17 cellular contexts compared by ENCODE assay signal in the genomic region with DNA sequence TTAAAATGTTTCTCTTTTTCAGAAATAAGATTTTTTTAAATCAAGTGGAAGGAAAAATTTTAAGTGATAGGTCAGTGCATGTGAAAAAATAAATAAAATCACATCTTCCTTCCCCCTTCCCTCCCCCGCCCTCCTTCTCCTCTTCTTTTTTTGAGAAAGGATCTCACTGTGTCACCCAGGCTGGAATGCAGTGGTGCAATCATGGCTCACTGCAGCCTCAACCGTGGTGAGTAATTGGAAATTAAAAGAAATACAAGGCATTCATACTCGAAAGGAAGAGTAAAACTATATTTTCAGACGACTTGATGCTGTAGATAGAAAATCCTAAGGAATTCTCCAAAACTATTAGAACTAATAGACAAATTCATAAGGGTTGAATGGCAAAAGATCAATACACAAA.
"Had no signal": no experiment of that assay in that cellular context is flagged by ENCODE, and none has a peak within 500 bp of the region (broad histone marks: within the 10 kb centered on the region; RNA-seq: fewer than 3 reads in every experiment).

No MANE protein-coding gene starts in this region.

- H3K36me3 Mint-ChIP-seq: type B pancreatic cell had no signal

- H3K9me3 ChIP-seq: left lung, suprapubic skin had no signal

- H3K27ac Mint-ChIP-seq: activated T-cell treated with anti-CD3 and anti-CD28 coated beads, Interleukin-2, amount 50 U/mL, for 72 hours; nephron progenitor cell; stimulated activated naive CD8-positive, alpha-beta T cell treated with anti-CD3 and anti-CD28 coated beads, Interleukin-15, amount 100 ng/mL, for 72 hours; type B pancreatic cell had no signal

- H3K4me1 ChIP-seq: left lung, suprapubic skin had no signal

- H3K27ac ChIP-seq: dorsolateral prefrontal cortex, epithelial cell of prostate, left lung, suprapubic skin had no signal

- H3K4me3 Mint-ChIP-seq: activated T-cell treated with anti-CD3 and anti-CD28 coated beads, Interleukin-2, amount 50 U/mL, for 72 hours; nephron progenitor cell; stimulated activated naive CD8-positive, alpha-beta T cell treated with anti-CD3 and anti-CD28 coated beads, Interleukin-15, amount 100 ng/mL, for 72 hours; type B pancreatic cell had no signal

- H3K27me3 ChIP-seq: dorsolateral prefrontal cortex had no signal

- DNase-seq: activated CD4-positive, alpha-beta T cell treated with anti-CD3 and anti-CD28 coated beads, Interleukin-2, amount 50 U/mL, for 4 hours; activated effector memory CD4-positive, alpha-beta T cell treated with anti-CD3 and anti-CD28 coated beads, Interleukin-2, amount 50 U/mL, for 16 hours; activated naive CD4-positive, alpha-beta T cell treated with anti-CD3 and anti-CD28 coated beads, Interleukin-2, amount 50 U/mL, for 16 hours; activated T-cell treated with anti-CD3 and anti-CD28 coated beads, Interleukin-2, amount 50 U/mL, for 72 hours; dorsolateral prefrontal cortex; head of caudate nucleus; left lung; nephron progenitor cell; nucleus accumbens; retina; stimulated activated CD4-positive, alpha-beta T cell treated with anti-CD3 and anti-CD28 coated beads, Interleukin-2, amount 100 ng/mL, for 24 hours; stimulated activated naive CD8-positive, alpha-beta T cell treated with anti-CD3 and anti-CD28 coated beads, Interleukin-15, amount 100 ng/mL, for 72 hours; SW 1271; T-helper 2 cell had no signal

- H3K4me1 Mint-ChIP-seq: nephron progenitor cell had no signal

- H3K36me3 ChIP-seq: left lung, suprapubic skin had no signal

- H3K9me3 Mint-ChIP-seq: activated T-cell treated with anti-CD3 and anti-CD28 coated beads, Interleukin-2, amount 50 U/mL, for 72 hours; nephron progenitor cell; stimulated activated naive CD8-positive, alpha-beta T cell treated with anti-CD3 and anti-CD28 coated beads, Interleukin-15, amount 100 ng/mL, for 72 hours; type B pancreatic cell had no signal

- H3K4me3 ChIP-seq: dorsolateral prefrontal cortex, left lung, suprapubic skin had no signal
